19 cellular contexts compared by ENCODE assay signal in the genomic region with DNA sequence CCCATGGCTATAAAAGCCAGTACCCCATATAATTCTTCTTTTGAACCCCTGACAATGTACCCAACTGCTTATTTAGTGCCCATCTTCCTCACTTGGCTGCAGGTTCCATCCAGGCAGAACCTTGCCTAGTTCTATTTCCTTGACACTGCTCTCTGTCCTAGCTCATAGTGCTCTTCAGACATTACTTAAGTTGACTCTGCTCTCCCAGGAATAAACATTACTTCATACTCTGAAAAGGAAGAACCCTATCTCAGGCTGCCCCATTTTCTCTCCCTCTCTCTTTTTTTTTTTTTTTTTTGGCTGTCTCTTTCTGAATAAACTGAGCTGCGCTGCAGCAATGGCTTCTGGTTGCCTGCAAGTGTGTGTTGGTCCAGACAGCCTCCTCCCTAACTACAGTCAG. TPM values are rescaled to one million over a fixed set of nuclear protein-coding genes. Genes with fewer than 3 reads are reported as not detected.
A peak's percentile ranks its signal among the peaks of the same experiment; 100 is the strongest.
DNase-seq lines count a peak whose midpoint lies in the region; ATAC-seq and TF ChIP-seq lines count a peak whose summit lies in the region.
"Had no signal": no experiment of that assay in that cellular context is flagged by ENCODE, and none has a peak within 500 bp of the region (broad histone marks: within the 10 kb centered on the region; RNA-seq: fewer than 3 reads in every experiment).

No MANE protein-coding gene starts in this region.

- H3F3A ChIP-seq in GM23248 (ENCODE audit: insufficient read depth), result peaks cover 33% of the 10 kb centered on the region

- H3K79me2 ChIP-seq in GM23248 (ENCODE audit: insufficient read depth), result no peaks in the 10 kb centered on the region

- H3K18ac ChIP-seq in mesenchymal stem cell (ENCODE audit: low read depth in 1 of 2, low read length in 2 of 2), result no peak overlapping the region

- no peak overlapping the region for H2AK5ac ChIP-seq in mesenchymal stem cell (ENCODE audit: low read length, severe bottlenecking)

- H3K9ac ChIP-seq in mesenchymal stem cell (ENCODE audit: low read length), result no peak overlapping the region
- no peak overlapping the region for H3K9ac ChIP-seq in GM23248

- no peak overlapping the region for H4K8ac ChIP-seq in mesenchymal stem cell (ENCODE audit: low read length)

- no peak overlapping the region for H3K23ac ChIP-seq in mesenchymal stem cell (ENCODE audit: low read length in 2 of 2)

- H3K4me1 ChIP-seq in mesenchymal stem cell (ENCODE audit: control insufficient read depth, insufficient read depth, low read depth, low read length), result peaks cover 3% of the 10 kb centered on the region
- H3K4me1 ChIP-seq in aorta (ENCODE audit: control insufficient read depth in 1 of 2, insufficient read depth in 2 of 2, low read length in 2 of 2), result no peaks in the 10 kb centered on the region
- H3K4me1 ChIP-seq in GM23248 (ENCODE audit: insufficient read depth), result peaks cover 22% of the 10 kb centered on the region

- H2AFZ ChIP-seq in mesenchymal stem cell (ENCODE audit: low read depth, low read length), result no peak overlapping the region
- H2AFZ ChIP-seq in GM23248, result no peak overlapping the region

- H3K4me2 ChIP-seq in mesenchymal stem cell (ENCODE audit: low read length, poor library complexity, severe bottlenecking) (no peak overlapping the region), GM23248 (ENCODE audit: unreplicated experiment) (no peak overlapping the region)

- H3K27ac ChIP-seq in coronary artery (peak overlapping the region; percentile 59 to 68), mesenchymal stem cell (ENCODE audit: low read length, poor library complexity, severe bottlenecking) (no peak overlapping the region), aorta (ENCODE audit: low read depth in 1 of 2, low read length in 2 of 2) (peak overlapping the region in 1 of 2 donors; percentile 0), GM23248 (no peak overlapping the region)
- H3K27ac ChIP-seq: brain microvascular endothelial cell, C4-2B had no signal

- 100% methylated on average over 1 of the region's 1 CpG for WGBS in mesenchymal stem cell
- 11 to 12% methylated on average over 1 of the region's 1 CpG for WGBS in aorta, 2 donors
- WGBS in GM23248 (ENCODE audit: low coverage in 1 of 2, low lambda C conversion rate in 2 of 2, missing lambda C conversion rate in 2 of 2), 2 experiments, result 56% methylated on average over 1 of the region's 1 CpG

- no peaks in the 10 kb centered on the region for H3K9me2 ChIP-seq in GM23248 (ENCODE audit: insufficient read depth)

- TF ChIP-seq CTCF in coronary artery (IDR thresholded peaks at IDR 0.05), result no peak

- H4K20me1 ChIP-seq in GM23248 (ENCODE audit: insufficient read depth), result no peaks in the 10 kb centered on the region

- H3K36me3 ChIP-seq in mesenchymal stem cell (ENCODE audit: control insufficient read depth in 1 of 2, insufficient read depth in 2 of 2, low read depth in 1 of 2, low read length in 2 of 2), result peaks cover 6 to 38% of the 10 kb centered on the region in 2 experiments
- peaks cover 3% of the 10 kb centered on the region in 2 donors for H3K36me3 ChIP-seq in aorta (ENCODE audit: control insufficient read depth in 1 of 2, insufficient read depth in 2 of 2, low read length in 1 of 2)
- no peaks in the 10 kb centered on the region; the same call in 1 of the 2 replicates for H3K36me3 ChIP-seq in GM23248 (ENCODE audit: low read depth)

- H2BK120ac ChIP-seq in mesenchymal stem cell (ENCODE audit: low read depth, low read length), result no peak overlapping the region

- H2BK5ac ChIP-seq in mesenchymal stem cell (ENCODE audit: low read depth, low read length, poor library complexity, severe bottlenecking), result no peak overlapping the region

- H2BK15ac ChIP-seq in mesenchymal stem cell (ENCODE audit: low read depth, poor library complexity, severe bottlenecking), result no peak overlapping the region

- H3K4me3 ChIP-seq in coronary artery, result no peak overlapping the region
- no peak overlapping the region for H3K4me3 ChIP-seq in mesenchymal stem cell (ENCODE audit: insufficient read depth in 1 of 2, low read depth in 1 of 2, low read length in 2 of 2)
- H3K4me3 ChIP-seq in aorta (ENCODE audit: low read length in 2 of 2), result no peak overlapping the region
- H3K4me3 ChIP-seq in GM23248, result no peak overlapping the region
- H3K4me3 ChIP-seq: esophagus squamous epithelium had no signal

- no peak overlapping the region for H3K14ac ChIP-seq in mesenchymal stem cell (ENCODE audit: low read length in 2 of 2)

- ATAC-seq in Right ventricle myocardium inferior, result peak; percentile 66
- peak; percentile 42 for ATAC-seq in aorta (ENCODE audit: low FRiP score)

- H3K9me3 ChIP-seq in mesenchymal stem cell (ENCODE audit: control insufficient read depth, low read length) (no peaks in the 10 kb centered on the region), aorta (ENCODE audit: control insufficient read depth, low read length) (no peaks in the 10 kb centered on the region), GM23248 (ENCODE audit: low read depth) (no peaks in the 10 kb centered on the region)
- H3K9me3 ChIP-seq: esophagus squamous epithelium had no signal

- in situ Hi-C loops in GM23248 (cut with MboI), result loop anchor here (10.0 to 25.0 kb wide), 2 partner anchors 244 to 283 kb away; no protein-coding TSS in a partner anchor

- H2BK12ac ChIP-seq in mesenchymal stem cell (ENCODE audit: low read length in 2 of 2), result no peak overlapping the region

- no peaks in the 10 kb centered on the region for H3K27me3 ChIP-seq in mesenchymal stem cell (ENCODE audit: control insufficient read depth in 1 of 2, insufficient read depth in 1 of 2, low read length in 2 of 2)
- H3K27me3 ChIP-seq in aorta (ENCODE audit: control insufficient read depth in 1 of 2, insufficient read depth in 2 of 2, low read length in 1 of 2), result no peaks in the 10 kb centered on the region
- no peaks in the 10 kb centered on the region for H3K27me3 ChIP-seq in GM23248 (replicated peaks; ENCODE audit: insufficient read depth)
- H3K27me3 ChIP-seq: brain microvascular endothelial cell, esophagus squamous epithelium had no signal

- no peak overlapping the region for H3K4ac ChIP-seq in mesenchymal stem cell (ENCODE audit: low read depth in 1 of 2, low read length in 2 of 2)

- no peak overlapping the region for H4K91ac ChIP-seq in mesenchymal stem cell (ENCODE audit: low read length)

- intact Hi-C loops in Right ventricle myocardium inferior (cut with DNase I) (no loop called here), cardiac septum (cut with DNase I) (no loop called here), aorta (cut with DNase I) (loop anchor here in 1 of 2 donors (10.0 kb wide), 1 partner anchor 283 kb away; no protein-coding TSS in a partner anchor)

- DNase-seq in Right ventricle myocardium inferior (ENCODE audit: missing footprints) (no peak), cardiac septum (ENCODE audit: low spot score) (no peak), coronary artery (ENCODE audit: low spot score) (no peak), mesenchymal stem cell (peak; percentile 32), aorta (no peak), NCI-H146 (lab: John Stamatoyannopoulos, UW) (no peak), OCI-M2 (lab: John Stamatoyannopoulos, UW; ENCODE audit: unreplicated experiment) (no peak), GM23248 (no peak)
- DNase-seq: activated CD4-positive, alpha-beta T cell treated with anti-CD3 and anti-CD28 coated beads for 1 hour; activated CD8-positive, alpha-beta memory T cell treated with anti-CD3 and anti-CD28 coated beads, Interleukin-2, amount 50 U/mL, for 48 hours; activated naive CD4-positive, alpha-beta T cell treated with anti-CD3 and anti-CD28 coated beads for 36 hours; brain microvascular endothelial cell; esophagus squamous epithelium; hippocampal formation; kidney; NCI-H1105 treated with DMSO at 0.1 percent for 48 hours; NCI-H526 treated with DMSO at 0.1 percent for 48 hours; trophoblast cell had no signal

- H3K79me1 ChIP-seq in mesenchymal stem cell (replicated peaks; ENCODE audit: low read length, poor library complexity, severe bottlenecking), result peaks cover 2% of the 10 kb centered on the region

RNA-seq across cellular contexts. Expression of a gene that starts 21.0 kb away (rescaled TPM):
- total RNA-seq in Right ventricle myocardium inferior (75.2 TPM), cardiac septum (162 TPM), aorta (1,000 to 10,000 TPM; 3,684 to 9,611 TPM)
- 390 TPM for polyA plus RNA-seq in mesenchymal stem cell (2013, experiment 1 of 2)
- 385 TPM for polyA plus RNA-seq in mesenchymal stem cell (2013, experiment 2 of 2)
- polyA plus RNA-seq in aorta (1,000 to 10,000 TPM; 3,163 to 4,826 TPM), GM23248 (2016; fragmentation: Nextera tagmentation; extraction: Ambion mirVana) (249 and 262 TPM in 2 replicates)
- total RNA-seq in GM23248 (2014; rRNA removed; shearing (Covaris generic)), result 161 and 164 TPM in 2 replicates

RNA-seq across cellular contexts. Expression of a gene that starts 51.5 kb away (rescaled TPM):
- 2.0 TPM for total RNA-seq in Right ventricle myocardium inferior
- 2.9 TPM for total RNA-seq in cardiac septum
- polyA plus RNA-seq in mesenchymal stem cell (2013, experiment 1 of 2), result 8.3 TPM
- 9.1 TPM for polyA plus RNA-seq in mesenchymal stem cell (2013, experiment 2 of 2)
- 10 to 100 TPM in 1 of 2 donors, 1 to 10 TPM in 1; 3.5 to 12.0 TPM for total RNA-seq in aorta
- polyA plus RNA-seq in aorta, result 1 to 10 TPM in 1 of 2 donors, under 1 TPM in 1; 0.63 to 2.3 TPM
- 22.4 and 23.9 TPM in 2 replicates for total RNA-seq in GM23248 (2014; rRNA removed; shearing (Covaris generic))
- 13.3 and 15.1 TPM in 2 replicates for polyA plus RNA-seq in GM23248 (2016; fragmentation: Nextera tagmentation; extraction: Ambion mirVana)

RNA-seq across cellular contexts. Expression of a gene that starts 59.0 kb away (rescaled TPM):
- total RNA-seq in Right ventricle myocardium inferior (4.7 TPM), cardiac septum (5.1 TPM), aorta (10 to 100 TPM; 27.4 to 28.5 TPM)
- 16.2 TPM for polyA plus RNA-seq in mesenchymal stem cell (2013, experiment 1 of 2)
- 18.1 TPM for polyA plus RNA-seq in mesenchymal stem cell (2013, experiment 2 of 2)
- polyA plus RNA-seq in aorta (10 to 100 TPM in 1 of 2 donors, 1 to 10 TPM in 1; 9.5 to 28.5 TPM), GM23248 (2016; fragmentation: Nextera tagmentation; extraction: Ambion mirVana) (54.5 and 55.4 TPM in 2 replicates)
- total RNA-seq in GM23248 (2014; rRNA removed; shearing (Covaris generic)), result 69.0 and 77.8 TPM in 2 replicates

Comparison
In these comparisons a context has a peak if more than half of its experiments do, and no peak if none do; other contexts are left out.
1. H3K27ac ChIP-seq: peak in coronary artery (2 of 2); none in mesenchymal stem cell (single experiment) and GM23248 (single experiment).
2. RNA of a gene that starts 21.0 kb away (total RNA-seq): 3,684 to 9,611 TPM in aorta; 162 TPM in cardiac septum (single experiment), 161 to 164 TPM in GM23248 and 75.2 TPM in Right ventricle myocardium inferior (single experiment); every median in the first group is over 10 times any median in the second.